8 cellular contexts compared by ENCODE assay signal in the genomic region with DNA sequence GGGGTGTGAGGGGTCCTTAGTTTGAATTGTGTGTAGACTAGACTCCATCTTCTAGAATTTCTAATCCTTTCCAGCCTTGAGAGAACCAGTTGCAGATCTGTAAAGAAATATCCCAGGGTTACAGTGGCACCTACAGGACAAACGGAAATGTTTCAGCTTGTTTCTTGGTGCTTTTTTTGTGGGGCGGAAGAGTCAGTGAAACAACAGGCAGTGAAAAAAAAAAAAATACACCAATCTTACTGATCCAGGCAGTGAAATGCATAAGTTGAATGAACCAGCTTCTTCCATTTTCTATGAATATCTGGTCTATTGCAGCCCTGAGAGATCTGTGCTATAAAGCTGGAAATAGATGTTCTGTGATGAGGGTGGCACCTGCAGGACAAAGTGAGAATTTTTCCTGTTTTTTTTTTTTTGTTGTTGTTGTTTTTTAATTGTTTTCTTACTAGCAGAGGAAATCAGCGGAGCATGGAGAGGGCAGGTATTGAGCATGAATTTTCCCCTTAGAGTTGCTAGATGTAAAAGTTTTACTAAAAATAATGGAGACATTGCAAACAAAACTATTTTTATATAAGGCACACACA.
DNase-seq lines count a peak whose midpoint lies in the region; ATAC-seq and TF ChIP-seq lines count a peak whose summit lies in the region.

No MANE protein-coding gene starts in this region.

- no peaks in the 10 kb centered on the region for H3K27me3 ChIP-seq in WERI-Rb-1 (ENCODE audit: insufficient read depth, low read depth, severe bottlenecking)

- peak; percentile 70 for ATAC-seq in GM18519 (IDR thresholded peaks at IDR 0.05; ENCODE audit: low FRiP score, unreplicated experiment)
- peak; percentile 75 for ATAC-seq in HG02981 (IDR thresholded peaks at IDR 0.05; ENCODE audit: unreplicated experiment)
- peak; percentile 59 to 62 for ATAC-seq in left cardiac atrium

- no peaks in the 10 kb centered on the region for H3K36me3 ChIP-seq in WERI-Rb-1

- no peak overlapping the region for H3K27ac ChIP-seq in WERI-Rb-1

- peak; percentile 16; the same call in 1 of the 2 replicates for TF ChIP-seq CTCF in WERI-Rb-1 (IDR thresholded peaks at IDR 0.05; ENCODE audit: low read depth, low read length)
- peak; percentile 51 for TF ChIP-seq CTCF in retinal pigment epithelial cell (conservative IDR thresholded peaks at IDR 0.05; ENCODE audit: low read depth, low read length)

- peak; percentile 58 to 66 for DNase-seq in AML-193 (lab: John Stamatoyannopoulos, UW)
- peak; percentile 57 to 80 for DNase-seq in NCI-H2081 (lab: John Stamatoyannopoulos, UW)
- peak; percentile 36 for DNase-seq in WERI-Rb-1
- DNase-seq in left cardiac atrium = no peak
- peak; percentile 18 for DNase-seq in retinal pigment epithelial cell (ENCODE audit: low read depth)
- DNase-seq in NK-92 (lab: John Stamatoyannopoulos, UW; ENCODE audit: unreplicated experiment) = no peak

- intact Hi-C loops in left cardiac atrium (cut with DNase I) = no loop called here

- peak overlapping the region; percentile 6; the same call in 1 of the 2 replicates for H3K4me3 ChIP-seq in WERI-Rb-1 (ENCODE audit: low read depth, low read length)
- no peak overlapping the region for H3K4me3 ChIP-seq in retinal pigment epithelial cell (ENCODE audit: low read length)

- H3K9me3 ChIP-seq in WERI-Rb-1 (ENCODE audit: severe bottlenecking) = no peaks in the 10 kb centered on the region

Comparison
In these comparisons a context has a peak if more than half of its experiments do, and no peak if none do; other contexts are left out.
1. DNase-seq: peak in AML-193 (2 of 2), NCI-H2081 (2 of 2), WERI-Rb-1 (single experiment) and retinal pigment epithelial cell (single experiment); none in left cardiac atrium (single experiment) and NK-92 (single experiment).
2. Peak in every context shown above with its lines, with median percentiles within 50 percentile points of each other: ATAC-seq.